In genomic region chr22:17368144-17368726, GRCh38 we compare ENCODE assay signal across 10 cellular contexts. TPM values are rescaled to one million over a fixed set of nuclear protein-coding genes. Genes with fewer than 3 reads are reported as not detected.
DNase-seq lines count a peak whose midpoint lies in the region; ATAC-seq lines count a peak whose summit lies in the region.
"Had no signal": no experiment of that assay in that cellular context is flagged by ENCODE, and none has a peak within 500 bp of the region (broad histone marks: within the 10 kb centered on the region; RNA-seq: fewer than 3 reads in every experiment).

No MANE protein-coding gene starts in this region.

- peak overlapping the region; percentile 86 for H3K4me3 ChIP-seq in iPS-20b (ENCODE audit: low read length)

- CTCF ChIA-PET in activated CD4-positive, alpha-beta T cell treated with anti-CD3 and anti-CD28 coated beads for 36 hours (lab: Charles Lee), result interaction anchor here (1.0 to 1.7 kb wide), 3 partner anchors 9 to 197 kb away, joined by 3 to 7 read pairs (median 6); no protein-coding TSS in a partner anchor

- peaks cover 20% of the 10 kb centered on the region for H3K4me1 ChIP-seq in iPS-20b (ENCODE audit: insufficient read depth, low read length)

- no peak overlapping the region for H3K27ac Mint-ChIP-seq in activated CD4-positive, alpha-beta T cell treated with anti-CD3 and anti-CD28 coated beads for 36 hours
- H3K27ac Mint-ChIP-seq in activated T-helper 1 cell treated with anti-CD3 and anti-CD28 coated beads, Interleukin-12 subunit alpha, Interleukin-12 subunit beta, Interleukin-2, Interleukin-4 antibody, amounts not matched to agents 30 ng/mL and 10 ng/mL and 1 ng/mL, durations not matched to agents 14 hours and 24 hours and 36 hours, result peak overlapping the region; percentile 13
- no peak overlapping the region for H3K27ac Mint-ChIP-seq in stimulated activated naive B cell treated with anti-CD40 and anti-IgM and Interleukin-4, amounts not matched to agents 10 μg/mL and 1 μg/mL and 100 μg/mL, for 72 hours

- H3K4me3 Mint-ChIP-seq in activated CD4-positive, alpha-beta T cell treated with anti-CD3 and anti-CD28 coated beads for 36 hours, result peak overlapping the region; percentile 22
- H3K4me3 Mint-ChIP-seq in activated T-helper 1 cell treated with anti-CD3 and anti-CD28 coated beads, Interleukin-12 subunit alpha, Interleukin-12 subunit beta, Interleukin-2, Interleukin-4 antibody, amounts not matched to agents 30 ng/mL and 10 ng/mL and 1 ng/mL, durations not matched to agents 14 hours and 24 hours and 36 hours, result peak overlapping the region; percentile 80
- H3K4me3 Mint-ChIP-seq in stimulated activated naive B cell treated with anti-CD40 and anti-IgM and Interleukin-4, amounts not matched to agents 10 μg/mL and 1 μg/mL and 100 μg/mL, for 72 hours, result peak overlapping the region; percentile 75 to 78

- no peak for ATAC-seq in activated CD4-positive, alpha-beta T cell treated with anti-CD3 and anti-CD28 coated beads for 36 hours
- no peak for ATAC-seq in stimulated activated naive B cell treated with anti-CD40 and anti-IgM and Interleukin-4, amounts not matched to agents 10 μg/mL and 1 μg/mL and 100 μg/mL, for 72 hours (replicated peaks)
- ATAC-seq in GM19455 (IDR thresholded peaks at IDR 0.05; ENCODE audit: unreplicated experiment) (no peak), GM21576 (IDR thresholded peaks at IDR 0.05; ENCODE audit: unreplicated experiment) (no peak)

- H3K9me3 Mint-ChIP-seq in activated CD4-positive, alpha-beta T cell treated with anti-CD3 and anti-CD28 coated beads for 36 hours (ENCODE audit: low read depth), result no peaks in the 10 kb centered on the region
- H3K9me3 Mint-ChIP-seq in activated T-helper 1 cell treated with anti-CD3 and anti-CD28 coated beads, Interleukin-12 subunit alpha, Interleukin-12 subunit beta, Interleukin-2, Interleukin-4 antibody, amounts not matched to agents 30 ng/mL and 10 ng/mL and 1 ng/mL, durations not matched to agents 14 hours and 24 hours and 36 hours, result no peaks in the 10 kb centered on the region
- H3K9me3 Mint-ChIP-seq in stimulated activated naive B cell treated with anti-CD40 and anti-IgM and Interleukin-4, amounts not matched to agents 10 μg/mL and 1 μg/mL and 100 μg/mL, for 72 hours, result no peaks in the 10 kb centered on the region

- no peaks in the 10 kb centered on the region for H3K27me3 ChIP-seq in iPS-20b (ENCODE audit: insufficient read depth, low read length)

- H3K27me3 Mint-ChIP-seq in activated CD4-positive, alpha-beta T cell treated with anti-CD3 and anti-CD28 coated beads for 36 hours, result peaks cover 48% of the 10 kb centered on the region
- H3K27me3 Mint-ChIP-seq in activated T-helper 1 cell treated with anti-CD3 and anti-CD28 coated beads, Interleukin-12 subunit alpha, Interleukin-12 subunit beta, Interleukin-2, Interleukin-4 antibody, amounts not matched to agents 30 ng/mL and 10 ng/mL and 1 ng/mL, durations not matched to agents 14 hours and 24 hours and 36 hours (ENCODE audit: insufficient read depth), result peaks cover 56% of the 10 kb centered on the region
- H3K27me3 Mint-ChIP-seq in stimulated activated naive B cell treated with anti-CD40 and anti-IgM and Interleukin-4, amounts not matched to agents 10 μg/mL and 1 μg/mL and 100 μg/mL, for 72 hours, result peaks cover 31 to 52% of the 10 kb centered on the region in 2 donors

- H3K36me3 ChIP-seq in iPS-20b (ENCODE audit: insufficient read depth, low read depth, low read length), result no peaks in the 10 kb centered on the region

- intact Hi-C loops in activated CD4-positive, alpha-beta T cell treated with anti-CD3 and anti-CD28 coated beads for 36 hours (cut with DNase I, micrococcal nuclease), result loop anchor here (2.0 to 5.0 kb wide), 2 partner anchors 63 to 156 kb away; no protein-coding TSS in a partner anchor
- intact Hi-C loops in activated T-helper 1 cell treated with anti-CD3 and anti-CD28 coated beads, Interleukin-12 subunit alpha, Interleukin-12 subunit beta, Interleukin-2, Interleukin-4 antibody, amounts not matched to agents 30 ng/mL and 10 ng/mL and 1 ng/mL, durations not matched to agents 14 hours and 24 hours and 36 hours (cut with micrococcal nuclease), result loop anchor here (2.0 to 5.0 kb wide), 3 partner anchors 87 to 404 kb away; partner anchors contain the start of genes ADA2 and BID

- POLR2A ChIA-PET in activated CD4-positive, alpha-beta T cell treated with anti-CD3 and anti-CD28 coated beads for 36 hours (lab: Charles Lee), result no interaction called here

- DNase-seq in activated CD4-positive, alpha-beta T cell treated with anti-CD3 and anti-CD28 coated beads for 36 hours, result no peak
- no peak for DNase-seq in activated CD4-positive, alpha-beta T cell treated with anti-CD3 and anti-CD28 coated beads for 1 hour
- DNase-seq in activated T-helper 1 cell treated with anti-CD3 and anti-CD28 coated beads, Interleukin-12 subunit alpha, Interleukin-12 subunit beta, Interleukin-2, Interleukin-4 antibody, amounts not matched to agents 30 ng/mL and 10 ng/mL and 1 ng/mL, durations not matched to agents 14 hours and 24 hours and 36 hours (ENCODE audit: low spot score), result no peak
- DNase-seq in stimulated activated naive B cell treated with anti-CD40 and anti-IgM and Interleukin-4, amounts not matched to agents 10 μg/mL and 1 μg/mL and 100 μg/mL, for 72 hours, result no peak
- no peak for DNase-seq in activated gamma-delta T cell treated with Interleukin-2 at 50 U/mL for 16 hours
- DNase-seq: activated effector memory CD4-positive, alpha-beta T cell treated with anti-CD3 and anti-CD28 coated beads, Interleukin-2, amount 50 U/mL, for 16 hours; AML-193 had no signal

- peaks cover 23% of the 10 kb centered on the region for H3K4me1 Mint-ChIP-seq in activated CD4-positive, alpha-beta T cell treated with anti-CD3 and anti-CD28 coated beads for 36 hours
- H3K4me1 Mint-ChIP-seq in activated T-helper 1 cell treated with anti-CD3 and anti-CD28 coated beads, Interleukin-12 subunit alpha, Interleukin-12 subunit beta, Interleukin-2, Interleukin-4 antibody, amounts not matched to agents 30 ng/mL and 10 ng/mL and 1 ng/mL, durations not matched to agents 14 hours and 24 hours and 36 hours (ENCODE audit: low read depth), result peaks cover 29% of the 10 kb centered on the region
- peaks cover 22 to 36% of the 10 kb centered on the region in 2 donors for H3K4me1 Mint-ChIP-seq in stimulated activated naive B cell treated with anti-CD40 and anti-IgM and Interleukin-4, amounts not matched to agents 10 μg/mL and 1 μg/mL and 100 μg/mL, for 72 hours

- peak overlapping the region; percentile 97 for H3K9ac ChIP-seq in iPS-20b (ENCODE audit: low read depth, low read length)

- H3K36me3 Mint-ChIP-seq in activated CD4-positive, alpha-beta T cell treated with anti-CD3 and anti-CD28 coated beads for 36 hours (ENCODE audit: low read depth), result no peaks in the 10 kb centered on the region
- peaks cover 5% of the 10 kb centered on the region for H3K36me3 Mint-ChIP-seq in activated T-helper 1 cell treated with anti-CD3 and anti-CD28 coated beads, Interleukin-12 subunit alpha, Interleukin-12 subunit beta, Interleukin-2, Interleukin-4 antibody, amounts not matched to agents 30 ng/mL and 10 ng/mL and 1 ng/mL, durations not matched to agents 14 hours and 24 hours and 36 hours (ENCODE audit: low read depth)
- no peaks in the 10 kb centered on the region for H3K36me3 Mint-ChIP-seq in stimulated activated naive B cell treated with anti-CD40 and anti-IgM and Interleukin-4, amounts not matched to agents 10 μg/mL and 1 μg/mL and 100 μg/mL, for 72 hours

- H3K27ac ChIP-seq in iPS-20b (ENCODE audit: low read length), result peak overlapping the region; percentile 96

- no peaks in the 10 kb centered on the region for H3K9me3 ChIP-seq in iPS-20b (ENCODE audit: insufficient read depth, low read depth, low read length)

RNA-seq across cellular contexts. Expression of gene CECR2, which starts 1.0 kb away (rescaled TPM):
- total RNA-seq in activated CD4-positive, alpha-beta T cell treated with anti-CD3 and anti-CD28 coated beads for 36 hours, result under 1 TPM in 1 of 2 experiments, not detected in 1; 0.18 TPM
- total RNA-seq in activated T-helper 1 cell treated with anti-CD3 and anti-CD28 coated beads, Interleukin-12 subunit alpha, Interleukin-12 subunit beta, Interleukin-2, Interleukin-4 antibody, amounts not matched to agents 30 ng/mL and 10 ng/mL and 1 ng/mL, durations not matched to agents 14 hours and 24 hours and 36 hours, result 0.05 and 0.18 TPM in 2 replicates

Comparison
In these comparisons a context has a peak if more than half of its experiments do, and no peak if none do; other contexts are left out.
1. H3K4me3 Mint-ChIP-seq: peak in every context shown above with its lines; median percentile 80 in activated T-helper 1 cell treated with anti-CD3 and anti-CD28 coated beads, Interleukin-12 subunit alpha, Interleukin-12 subunit beta, Interleukin-2, Interleukin-4 antibody, amounts not matched to agents 30 ng/mL and 10 ng/mL and 1 ng/mL, durations not matched to agents 14 hours and 24 hours and 36 hours; 76 in stimulated activated naive B cell treated with anti-CD40 and anti-IgM and Interleukin-4, amounts not matched to agents 10 μg/mL and 1 μg/mL and 100 μg/mL, for 72 hours; 22 in activated CD4-positive, alpha-beta T cell treated with anti-CD3 and anti-CD28 coated beads for 36 hours.